8 cellular contexts compared by ENCODE assay signal in genomic region chr19:18521692-18522123, GRCh38. TPM values are rescaled to one million over a fixed set of nuclear protein-coding genes. Genes with fewer than 3 reads are reported as not detected.
DNase-seq lines count a peak whose midpoint lies in the region; ATAC-seq, FAIRE-seq and TF ChIP-seq lines count a peak whose summit lies in the region.

Gene ELL (minus strand): TSS chr19:18522070. CDS start chr19:18522055, 15 bp downstream.

- ATAC-seq in memory B cell (ENCODE audit: low read depth) (no peak), upper lobe of left lung (ENCODE audit: low FRiP score in 2 of 2) (peak in 1 of 2 donors; percentile 3), GM21390 (IDR thresholded peaks at IDR 0.05; ENCODE audit: unreplicated experiment) (no peak)

- H3K27me3 Mint-ChIP-seq in memory B cell, result no peaks in the 10 kb centered on the region

- H3K27ac Mint-ChIP-seq in memory B cell, result peak within 1 kb of the TSS; percentile 93

- peak within 1 kb of the TSS; percentile 97 to 99 (median 98) for H3K27ac ChIP-seq in upper lobe of left lung

- no peaks in the 10 kb centered on the region for H3K9me3 Mint-ChIP-seq in memory B cell

- peaks cover 12% of the 10 kb centered on the region for H3K4me1 Mint-ChIP-seq in memory B cell

- no peaks in the 10 kb centered on the region for H3K9me3 ChIP-seq in upper lobe of left lung

- peak within 1 kb of the TSS; percentile 95 for H3K4me3 Mint-ChIP-seq in memory B cell

- TF ChIP-seq CTCF in bronchial epithelial cell (IDR thresholded peaks at IDR 0.05; ENCODE audit: insufficient read depth, low read length, severe bottlenecking), result no peak
- peak in 1 of 6 experiments; percentile 6 for TF ChIP-seq CTCF in upper lobe of left lung (IDR thresholded peaks at IDR 0.05)

- H3K4me1 ChIP-seq in upper lobe of left lung, result peaks cover 18 to 30% (median 23%) of the 10 kb centered on the region in 4 donors

- TF ChIP-seq POLR2A in GM19193 (IDR thresholded peaks at IDR 0.05; ENCODE audit: extremely low read depth, insufficient read depth, insufficient read length), result peak; percentile 90
- peak; percentile 71 to 96 (median 93) for TF ChIP-seq POLR2A in upper lobe of left lung (IDR thresholded peaks at IDR 0.05)

- H3K36me3 Mint-ChIP-seq in memory B cell, result no peaks in the 10 kb centered on the region

- DNase-seq in HT-29 (ENCODE audit: low spot score) (no peak), bronchial epithelial cell (ENCODE audit: low read depth) (no peak), memory B cell (ENCODE audit: low spot score in 2 of 2) (no peak), upper lobe of left lung (no peak)
- DNase-seq in effector CD4-positive, alpha-beta T cell, result no peak
- DNase-seq in activated CD4-positive, alpha-beta T cell treated with anti-CD3 and anti-CD28 coated beads, Interleukin-2, amount 50 U/mL, for 4 hours, result no peak

- TF ChIP-seq EP300 in upper lobe of left lung (IDR thresholded peaks at IDR 0.05), result no peak

- no peak for FAIRE-seq in bronchial epithelial cell (lab: Jason Lieb, UNC)

- H3K36me3 ChIP-seq in bronchial epithelial cell (ENCODE audit: control insufficient read depth, insufficient read depth, low read length) (no peaks in the 10 kb centered on the region), upper lobe of left lung (no peaks in the 10 kb centered on the region)

- H3K27me3 ChIP-seq in bronchial epithelial cell (ENCODE audit: control insufficient read depth, insufficient read depth, low read length), result no peaks in the 10 kb centered on the region
- H3K27me3 ChIP-seq in upper lobe of left lung, result no peaks in the 10 kb centered on the region

- 0% methylated on average over 37 of the region's 52 CpGs; no CpG with 5 or more reads in 1 of the 2 donors for WGBS in upper lobe of left lung, 2 donors

- H3K4me3 ChIP-seq in bronchial epithelial cell (ENCODE audit: low read depth, low read length), result peak within 1 kb of the TSS; percentile 99
- H3K4me3 ChIP-seq in upper lobe of left lung, result peak within 1 kb of the TSS; percentile 69 to 85 (median 83)

RNA-seq across cellular contexts. Expression of gene ELL, which starts in this region (rescaled TPM):
- 16.0 and 20.7 TPM in 2 replicates for total RNA-seq in HT-29 (2014; rRNA removed; shearing (Covaris generic))
- total RNA-seq in bronchial epithelial cell (9.7 and 13.8 TPM in 2 replicates), upper lobe of left lung (10 to 100 TPM; 19.8 to 66.0 (median 22.4) TPM)
